In genomic region chr5:150692276-150692675, GRCh38 we compare ENCODE assay signal across 1 cellular context.
TF ChIP-seq lines count a peak whose summit lies in the region.

No MANE protein-coding gene starts in this region.

TF ChIP-seq in GM23338, 12 proteins besides CTCF, POLR2A, EP300 and RAD21 (continued from another document):
- no peak for TF ChIP-seq ZNF462 (CRISPR knock-in tag; IDR thresholded peaks at IDR 0.05)
- TF ChIP-seq EZH2phosphoT487 (IDR thresholded peaks at IDR 0.05; ENCODE audit: unreplicated experiment), result no peak
- no peak for TF ChIP-seq CREB1 (CRISPR knock-in tag; IDR thresholded peaks at IDR 0.05; ENCODE audit: low read depth)
- TF ChIP-seq REST (IDR thresholded peaks at IDR 0.05; ENCODE audit: unreplicated experiment), result no peak
- TF ChIP-seq ZNF331 (CRISPR knock-in tag; IDR thresholded peaks at IDR 0.05; ENCODE audit: low read depth), result no peak
- no peak for TF ChIP-seq POLR2AphosphoS5 (IDR thresholded peaks at IDR 0.05; ENCODE audit: low read depth)
- no peak for TF ChIP-seq JUNB (IDR thresholded peaks at IDR 0.05; ENCODE audit: unreplicated experiment)
- no peak for TF ChIP-seq ZNF114 (CRISPR knock-in tag; IDR thresholded peaks at IDR 0.05)
- no peak for TF ChIP-seq NANOG (IDR thresholded peaks at IDR 0.05; ENCODE audit: borderline replicate concordance)
- TF ChIP-seq STAT1 (IDR thresholded peaks at IDR 0.05; ENCODE audit: unreplicated experiment), result no peak
- TF ChIP-seq, protein P1, sequence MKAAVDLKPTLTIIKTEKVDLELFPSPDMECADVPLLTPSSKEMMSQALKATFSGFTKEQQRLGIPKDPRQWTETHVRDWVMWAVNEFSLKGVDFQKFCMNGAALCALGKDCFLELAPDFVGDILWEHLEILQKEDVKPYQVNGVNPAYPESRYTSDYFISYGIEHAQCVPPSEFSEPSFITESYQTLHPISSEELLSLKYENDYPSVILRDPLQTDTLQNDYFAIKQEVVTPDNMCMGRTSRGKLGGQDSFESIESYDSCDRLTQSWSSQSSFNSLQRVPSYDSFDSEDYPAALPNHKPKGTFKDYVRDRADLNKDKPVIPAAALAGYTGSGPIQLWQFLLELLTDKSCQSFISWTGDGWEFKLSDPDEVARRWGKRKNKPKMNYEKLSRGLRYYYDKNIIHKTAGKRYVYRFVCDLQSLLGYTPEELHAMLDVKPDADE (IDR thresholded peaks at IDR 0.05), result no peak
